In genomic region chr14:51574009-51574408, GRCh38 we compare ENCODE assay signal across 26 cellular contexts.
"Had no signal": no experiment of that assay in that cellular context is flagged by ENCODE, and none has a peak within 500 bp of the region (broad histone marks: within the 10 kb centered on the region; RNA-seq: fewer than 3 reads in every experiment).

No MANE protein-coding gene starts in this region.

- H3K4me1 ChIP-seq: gastroesophageal sphincter, heart left ventricle, left lung, pancreas, right atrium auricular region, stomach had no signal

- H3K4me3 Mint-ChIP-seq: mesothelial cell of epicardium; naive B cell; natural killer cell treated with Interleukin-12 subunit alpha and Interleukin-12 subunit beta and Interleukin-15 and Interleukin-18, amount 100 ng/mL, for 72 hours; neural crest cell; stimulated activated effector memory CD8-positive, alpha-beta T cell treated with anti-CD3 and anti-CD28 coated beads, Interleukin-12 subunit alpha, Interleukin-12 subunit beta, amount 100 ng/mL, for 72 hours had no signal

- H3K36me3 Mint-ChIP-seq: mesothelial cell of epicardium; naive B cell; natural killer cell treated with Interleukin-12 subunit alpha and Interleukin-12 subunit beta and Interleukin-15 and Interleukin-18, amount 100 ng/mL, for 72 hours; stimulated activated effector memory CD8-positive, alpha-beta T cell treated with anti-CD3 and anti-CD28 coated beads, Interleukin-12 subunit alpha, Interleukin-12 subunit beta, amount 100 ng/mL, for 72 hours had no signal

- H3K9me3 Mint-ChIP-seq: mesothelial cell of epicardium; naive B cell; natural killer cell treated with Interleukin-12 subunit alpha and Interleukin-12 subunit beta and Interleukin-15 and Interleukin-18, amount 100 ng/mL, for 72 hours; neural crest cell; stimulated activated effector memory CD8-positive, alpha-beta T cell treated with anti-CD3 and anti-CD28 coated beads, Interleukin-12 subunit alpha, Interleukin-12 subunit beta, amount 100 ng/mL, for 72 hours had no signal

- H3K27ac Mint-ChIP-seq: mesothelial cell of epicardium; naive B cell; stimulated activated effector memory CD8-positive, alpha-beta T cell treated with anti-CD3 and anti-CD28 coated beads, Interleukin-12 subunit alpha, Interleukin-12 subunit beta, amount 100 ng/mL, for 72 hours had no signal

- H3K27me3 ChIP-seq: dorsolateral prefrontal cortex, esophagus muscularis mucosa, foreskin keratinocyte, gastroesophageal sphincter, heart left ventricle, hepatocyte, pancreas, right atrium auricular region, stomach, tibial artery, upper lobe of left lung had no signal

- DNase-seq: cortex of kidney; dorsolateral prefrontal cortex; effector CD4-positive, alpha-beta T cell; foreskin keratinocyte; heart left ventricle; left cardiac atrium; left lung; mesenchymal stem cell; mucosa of descending colon; naive B cell; pancreas; stimulated activated CD4-positive, alpha-beta T cell treated with anti-CD3 and anti-CD28 coated beads, Interleukin-2, amount 100 ng/mL, for 24 hours; stimulated activated CD4-positive, alpha-beta T cell treated with anti-CD3 and anti-CD28 coated beads, Interleukin-4, amount 100 ng/mL, for 24 hours; stimulated activated naive CD4-positive, alpha-beta T cell treated with Interleukin-2 at 50 U/mL for 16 hours; stomach; tibial artery; upper lobe of left lung had no signal

- H3K27ac ChIP-seq: dorsolateral prefrontal cortex, esophagus muscularis mucosa, foreskin keratinocyte, gastroesophageal sphincter, hepatocyte, left lung, neutrophil, pancreas, right atrium auricular region, stomach, tibial artery, upper lobe of left lung had no signal

- H3K36me3 ChIP-seq: esophagus muscularis mucosa, gastroesophageal sphincter, heart left ventricle, left lung, neutrophil, pancreas, right atrium auricular region, stomach, tibial artery, upper lobe of left lung had no signal

- H3K9me3 ChIP-seq: esophagus muscularis mucosa, gastroesophageal sphincter, heart left ventricle, left lung, mucosa of descending colon, neutrophil, pancreas, right atrium auricular region, stomach, tibial artery, upper lobe of left lung had no signal

- H3K4me1 Mint-ChIP-seq: naive B cell; stimulated activated effector memory CD8-positive, alpha-beta T cell treated with anti-CD3 and anti-CD28 coated beads, Interleukin-12 subunit alpha, Interleukin-12 subunit beta, amount 100 ng/mL, for 72 hours had no signal

- H3K4me3 ChIP-seq: dorsolateral prefrontal cortex, esophagus muscularis mucosa, gastroesophageal sphincter, heart left ventricle, hepatocyte, left lung, mucosa of descending colon, pancreas, right atrium auricular region, stomach, tibial artery, upper lobe of left lung had no signal
